Comparison of ENCODE assay signal across 8 cellular contexts in genomic region chr18:74310411-74310810, GRCh38. TPM values are rescaled to one million over a fixed set of nuclear protein-coding genes. Genes with fewer than 3 reads are reported as not detected.
A peak's percentile ranks its signal among the peaks of the same experiment; 100 is the strongest.
DNase-seq lines count a peak whose midpoint lies in the region; ATAC-seq and TF ChIP-seq lines count a peak whose summit lies in the region.

No MANE protein-coding gene starts in this region.

- H3K9me3 Mint-ChIP-seq in activated B cell treated with CpG ODN at 0.5 μM for 24 hours, result peaks cover 2% of the 10 kb centered on the region

- H3K4me3 Mint-ChIP-seq in activated B cell treated with CpG ODN at 0.5 μM for 24 hours, result no peak overlapping the region

- no peak overlapping the region for H3K27ac Mint-ChIP-seq in activated B cell treated with CpG ODN at 0.5 μM for 24 hours

- POLR2A ChIA-PET in activated B cell treated with CpG ODN at 0.5 μM for 24 hours (lab: Charles Lee), result no interaction called here

- TF ChIP-seq CTCF in AG10803 (conservative IDR thresholded peaks at IDR 0.05; ENCODE audit: low read length), result peak; percentile 66
- TF ChIP-seq CTCF in activated B cell treated with CpG ODN at 0.5 μM for 24 hours (IDR thresholded peaks at IDR 0.05), result no peak

- CTCF ChIA-PET in activated B cell treated with CpG ODN at 0.5 μM for 24 hours (lab: Charles Lee), result interaction anchor here (1.1 to 2.2 kb wide), 2 partner anchors 32 to 183 kb away, joined by 5 to 16 read pairs; no protein-coding TSS in a partner anchor

- peaks cover 16% of the 10 kb centered on the region for H3K27me3 Mint-ChIP-seq in activated B cell treated with CpG ODN at 0.5 μM for 24 hours

- DNase-seq in AG10803 (ENCODE audit: low read depth) (peak; percentile 58), activated B cell treated with CpG ODN at 0.5 μM for 24 hours (no peak), left lobe of liver (ENCODE audit: low spot score) (no peak), D341Med (ENCODE audit: low spot score) (no peak), nucleus accumbens (lab: John Stamatoyannopoulos, UW) (no peak), hippocampal formation (lab: John Stamatoyannopoulos, UW) (no peak)

- H3K4me1 Mint-ChIP-seq in activated B cell treated with CpG ODN at 0.5 μM for 24 hours, result no peaks in the 10 kb centered on the region

- ATAC-seq in GM18861 (IDR thresholded peaks at IDR 0.05; ENCODE audit: unreplicated experiment) (peak; percentile 83), HG03575 (IDR thresholded peaks at IDR 0.05; ENCODE audit: extremely low read depth, insufficient number of reproducible peaks, low FRiP score, unreplicated experiment) (peak; percentile 58), activated B cell treated with CpG ODN at 0.5 μM for 24 hours (ENCODE audit: low read depth) (peak; percentile 34), left lobe of liver (peak; percentile 90)

- H3K36me3 Mint-ChIP-seq in activated B cell treated with CpG ODN at 0.5 μM for 24 hours (ENCODE audit: low read depth), result no peaks in the 10 kb centered on the region

- H3K4me3 ChIP-seq in AG10803 (ENCODE audit: low read length), result no peak overlapping the region

- intact Hi-C loops in activated B cell treated with CpG ODN at 0.5 μM for 24 hours (cut with micrococcal nuclease), result loop anchor here (1.0 kb wide), 1 partner anchor 32 kb away; no protein-coding TSS in a partner anchor

RNA-seq across cellular contexts. Expression of gene C18orf63, which starts 5.2 kb away (rescaled TPM):
- not detected in 2 replicates for total RNA-seq in activated B cell treated with CpG ODN at 0.5 μM for 24 hours
- not detected for total RNA-seq in left lobe of liver

RNA-seq across cellular contexts. Expression of gene CYB5A, which starts 18.6 kb away (rescaled TPM):
- total RNA-seq in activated B cell treated with CpG ODN at 0.5 μM for 24 hours (46.2 and 47.2 TPM in 2 replicates), left lobe of liver (984 TPM)

Comparison
In these comparisons a context has a peak if more than half of its experiments do, and no peak if none do; other contexts are left out.
1. ATAC-seq: peak in every context shown above with its lines; median percentile 90 in left lobe of liver; 83 in GM18861; 58 in HG03575; 34 in activated B cell treated with CpG ODN at 0.5 μM for 24 hours.
2. RNA of gene CYB5A, which starts 18.6 kb away (total RNA-seq): 984 TPM in left lobe of liver (single experiment); 46.2 to 47.2 TPM in activated B cell treated with CpG ODN at 0.5 μM for 24 hours; every median in the first group is over 10 times any median in the second.